15 cellular contexts compared by ENCODE assay signal in the genomic region with DNA sequence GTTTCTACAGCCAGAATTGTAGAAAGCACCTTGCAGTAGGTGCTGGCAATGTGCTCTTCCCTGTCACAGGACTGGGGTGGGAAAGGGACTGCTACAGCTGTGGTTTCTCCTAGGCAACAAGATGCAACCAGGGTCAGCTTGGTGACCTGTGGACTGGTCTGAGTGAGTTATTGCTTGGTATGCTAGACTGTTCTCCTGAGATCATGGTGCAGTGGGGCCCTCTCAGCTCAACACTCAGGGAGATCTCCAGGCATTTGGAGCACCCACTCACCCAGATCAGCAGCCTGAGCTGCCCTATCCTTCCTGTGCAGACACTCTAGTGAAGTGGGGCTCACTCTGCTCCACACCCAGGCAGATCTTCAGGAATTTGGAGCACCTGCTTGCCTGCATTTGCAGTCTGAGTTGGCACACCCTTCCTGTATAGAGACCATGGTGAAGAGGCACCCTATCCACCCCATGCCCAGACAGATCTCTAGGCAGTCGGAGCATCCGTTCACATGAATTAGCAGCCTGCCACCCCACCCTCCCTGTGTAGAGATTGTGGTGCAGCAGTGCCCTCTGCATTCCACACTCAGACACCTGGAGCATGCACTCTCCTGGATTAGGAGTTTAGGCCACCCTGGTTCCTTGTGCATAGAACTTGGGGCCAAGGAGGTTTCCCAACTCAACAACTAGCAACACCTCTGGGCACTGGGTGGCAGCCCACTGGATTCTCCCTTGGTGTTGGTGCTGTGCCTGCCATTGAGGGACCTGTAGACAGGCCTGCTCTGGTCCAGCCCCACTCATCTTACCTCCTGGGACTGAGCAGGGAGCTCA. TPM values are rescaled to one million over a fixed set of nuclear protein-coding genes. Genes with fewer than 3 reads are reported as not detected.
"Had no signal": no experiment of that assay in that cellular context is flagged by ENCODE, and none has a peak within 500 bp of the region (broad histone marks: within the 10 kb centered on the region; RNA-seq: fewer than 3 reads in every experiment).

No MANE protein-coding gene starts in this region.

- H3K4me3 ChIP-seq: adrenal gland, esophagus squamous epithelium, vagina had no signal

- H3K27me3 ChIP-seq: adrenal gland, esophagus squamous epithelium, neutrophil, vagina had no signal

- H3K27ac ChIP-seq: adrenal gland, esophagus squamous epithelium, neutrophil, parathyroid adenoma, vagina, VCaP had no signal

- H3K4me1 Mint-ChIP-seq: activated naive CD4-positive, alpha-beta T cell treated with anti-CD3 and anti-CD28 coated beads, Interleukin-2, amount 50 U/mL, for 24 hours; naive B cell; stimulated activated memory B cell treated with anti-CD40 and anti-IgM and Interleukin-4, amounts not matched to agents 10 μg/mL and 1 μg/mL and 100 μg/mL, for 72 hours had no signal

- H3K9me3 ChIP-seq: adrenal gland, neutrophil, vagina had no signal

- H3K36me3 Mint-ChIP-seq: stimulated activated memory B cell treated with anti-CD40 and anti-IgM and Interleukin-4, amounts not matched to agents 10 μg/mL and 1 μg/mL and 100 μg/mL, for 72 hours had no signal

- DNase-seq: activated CD4-positive, alpha-beta T cell treated with anti-CD3 and anti-CD28 coated beads, Interleukin-2, amount 50 U/mL, for 48 hours; activated effector memory CD4-positive, alpha-beta T cell treated with anti-CD3 and anti-CD28 coated beads, Interleukin-2, amount 50 U/mL, for 16 hours; activated T-cell treated with anti-CD3 and anti-CD28 coated beads, Interleukin-2, amount 50 U/mL, for 24 hours; esophagus squamous epithelium; naive B cell; retina; stimulated activated CD4-positive, alpha-beta T cell treated with anti-CD3 and anti-CD28 coated beads, Interleukin-2, amount 100 ng/mL, for 48 hours had no signal

- H3K9me3 Mint-ChIP-seq: activated naive CD4-positive, alpha-beta T cell treated with anti-CD3 and anti-CD28 coated beads, Interleukin-2, amount 50 U/mL, for 24 hours; stimulated activated memory B cell treated with anti-CD40 and anti-IgM and Interleukin-4, amounts not matched to agents 10 μg/mL and 1 μg/mL and 100 μg/mL, for 72 hours had no signal

- H3K4me1 ChIP-seq: esophagus squamous epithelium, parathyroid adenoma, vagina had no signal

- H3K36me3 ChIP-seq: adrenal gland, esophagus squamous epithelium, neutrophil, vagina had no signal

- H3K4me3 Mint-ChIP-seq: activated naive CD4-positive, alpha-beta T cell treated with anti-CD3 and anti-CD28 coated beads, Interleukin-2, amount 50 U/mL, for 24 hours; activated T-cell treated with anti-CD3 and anti-CD28 coated beads, Interleukin-2, amount 50 U/mL, for 24 hours; naive B cell; stimulated activated memory B cell treated with anti-CD40 and anti-IgM and Interleukin-4, amounts not matched to agents 10 μg/mL and 1 μg/mL and 100 μg/mL, for 72 hours had no signal

- H3K9ac ChIP-seq: parathyroid adenoma had no signal

- H2AFZ ChIP-seq: parathyroid adenoma had no signal

- H3K27ac Mint-ChIP-seq: activated naive CD4-positive, alpha-beta T cell treated with anti-CD3 and anti-CD28 coated beads, Interleukin-2, amount 50 U/mL, for 24 hours; activated T-cell treated with anti-CD3 and anti-CD28 coated beads, Interleukin-2, amount 50 U/mL, for 24 hours; naive B cell; stimulated activated memory B cell treated with anti-CD40 and anti-IgM and Interleukin-4, amounts not matched to agents 10 μg/mL and 1 μg/mL and 100 μg/mL, for 72 hours had no signal

- ATAC-seq: stimulated activated memory B cell treated with anti-CD40 and anti-IgM and Interleukin-4, amounts not matched to agents 10 μg/mL and 1 μg/mL and 100 μg/mL, for 72 hours had no signal

RNA-seq across cellular contexts. Expression of a gene that starts 3.8 kb away (rescaled TPM):
- total RNA-seq: skeletal muscle tissue, vagina had no signal
